Comparison of ENCODE assay signal across 25 cellular contexts in genomic region chr2:135899567-135899966, GRCh38.
"Had no signal": no experiment of that assay in that cellular context is flagged by ENCODE, and none has a peak within 500 bp of the region (broad histone marks: within the 10 kb centered on the region; RNA-seq: fewer than 3 reads in every experiment).

No MANE protein-coding gene starts in this region.

- ATAC-seq: activated CD8-positive, alpha-beta memory T cell treated with anti-CD3 and anti-CD28 coated beads, Interleukin-2, amount 10 ng/mL, durations not matched to agents 7 days and 5 days; activated CD8-positive, alpha-beta T cell treated with anti-CD3 and anti-CD28 coated beads, Interleukin-2, amount 10 ng/mL, durations not matched to agents 7 days and 5 days; left ventricle myocardium superior; mucosa of descending colon; natural killer cell treated with Interleukin-12 subunit alpha and Interleukin-12 subunit beta and Interleukin-15 and Interleukin-18, amount 100 ng/mL, for 72 hours; stimulated activated effector memory CD8-positive, alpha-beta T cell treated with anti-CD3 and anti-CD28 coated beads, Interleukin-12 subunit alpha, Interleukin-12 subunit beta, amount 100 ng/mL, for 72 hours; T-helper 17 cell; WTC11 had no signal

- H3K9me3 ChIP-seq: breast epithelium, mucosa of descending colon, sigmoid colon, stomach, suprapubic skin, tibial artery had no signal

- DNase-seq: activated CD4-positive, alpha-beta T cell treated with anti-CD3 and anti-CD28 coated beads for 1 hour; activated CD8-positive, alpha-beta memory T cell treated with anti-CD3 and anti-CD28 coated beads, Interleukin-2, amount 10 ng/mL, durations not matched to agents 7 days and 5 days; activated CD8-positive, alpha-beta T cell treated with anti-CD3 and anti-CD28 coated beads, Interleukin-2, amount 10 ng/mL, durations not matched to agents 7 days and 5 days; activated effector memory CD4-positive, alpha-beta T cell treated with Interleukin-2 at 50 U/mL for 16 hours; activated naive CD4-positive, alpha-beta T cell treated with Interleukin-2 at 50 U/mL for 16 hours; activated T-cell treated with anti-CD3 and anti-CD28 coated beads, Interleukin-2, amount 50 U/mL, for 48 hours; central memory CD4-positive, alpha-beta T cell; left ventricle myocardium superior; mucosa of descending colon; retina; sigmoid colon; small intestine; stimulated activated CD4-positive, alpha-beta T cell treated with anti-CD3 and anti-CD28 coated beads, Interleukin-4, amount 100 ng/mL, for 24 hours; stomach; SW 1271; T-helper 17 cell; tibial artery had no signal

- H3K27ac ChIP-seq: breast epithelium, sigmoid colon, stomach, suprapubic skin, tibial artery had no signal

- H3K36me3 ChIP-seq: breast epithelium had no signal

- FAIRE-seq: endothelial cell of umbilical vein, frontal cortex, islet of Langerhans, small intestine had no signal

- H3K4me3 ChIP-seq: breast epithelium, mucosa of descending colon, sigmoid colon, stomach, suprapubic skin, tibial artery had no signal

- H3K4me1 ChIP-seq: breast epithelium, sigmoid colon, tibial artery had no signal

- H3K27me3 ChIP-seq: breast epithelium, sigmoid colon, stomach, suprapubic skin, tibial artery had no signal
